In genomic region chr2:149767516-149767974, GRCh38 we compare ENCODE assay signal across 13 cellular contexts.
DNase-seq lines count a peak whose midpoint lies in the region; ATAC-seq and TF ChIP-seq lines count a peak whose summit lies in the region.
"Had no signal": no experiment of that assay in that cellular context is flagged by ENCODE, and none has a peak within 500 bp of the region (broad histone marks: within the 10 kb centered on the region; RNA-seq: fewer than 3 reads in every experiment).

No MANE protein-coding gene starts in this region.

- H3K4me3 Mint-ChIP-seq in mesothelial cell of epicardium = no peak overlapping the region
- H3K4me3 Mint-ChIP-seq: natural killer cell treated with Interleukin-12 subunit alpha and Interleukin-12 subunit beta and Interleukin-15 and Interleukin-18, amount 100 ng/mL, for 72 hours had no signal

- H3K36me3 ChIP-seq in A673 (ENCODE audit: insufficient read depth, low read length, poor library complexity, severe bottlenecking) (no peaks in the 10 kb centered on the region), WERI-Rb-1 (no peaks in the 10 kb centered on the region)
- H3K36me3 ChIP-seq: BE2C had no signal

- no peak for ATAC-seq in GM21737 (IDR thresholded peaks at IDR 0.05; ENCODE audit: unreplicated experiment)
- ATAC-seq: natural killer cell treated with Interleukin-12 subunit alpha and Interleukin-12 subunit beta and Interleukin-15 and Interleukin-18, amount 100 ng/mL, for 72 hours had no signal

- peaks cover 17% of the 10 kb centered on the region for H3K4me1 ChIP-seq in A673 (ENCODE audit: insufficient read depth, low read length, poor library complexity, severe bottlenecking)
- H3K4me1 ChIP-seq: BE2C had no signal

- no TSS peak for BruUV-seq in A673 (replicated peaks; lab: Mats Ljungman, UMichigan)

- H3K4me3 ChIP-seq in A673 (ENCODE audit: low read depth, low read length, poor library complexity, severe bottlenecking) (peak overlapping the region; percentile 9), cardiac fibroblast (replicated peaks in 1 of 2; ENCODE audit: low read depth in 2 of 2, low read length in 2 of 2) (no peak overlapping the region), WERI-Rb-1 (ENCODE audit: low read depth, low read length) (no peak overlapping the region)

- no peaks in the 10 kb centered on the region for H3K9me3 Mint-ChIP-seq in mesothelial cell of epicardium
- H3K9me3 Mint-ChIP-seq: brain; natural killer cell treated with Interleukin-12 subunit alpha and Interleukin-12 subunit beta and Interleukin-15 and Interleukin-18, amount 100 ng/mL, for 72 hours had no signal

- POLR2A ChIA-PET in A673 (lab: Charles Lee; ENCODE audit: low non-redundant PET) = no interaction called here

- H3K27ac Mint-ChIP-seq in mesothelial cell of epicardium = peak overlapping the region; percentile 94
- H3K27ac Mint-ChIP-seq: natural killer cell treated with Interleukin-12 subunit alpha and Interleukin-12 subunit beta and Interleukin-15 and Interleukin-18, amount 100 ng/mL, for 72 hours had no signal

- intact Hi-C loops in A673 (cut with micrococcal nuclease; ENCODE audit: unreplicated experiment) = no loop called here

- H3K27me3 Mint-ChIP-seq in mesothelial cell of epicardium (ENCODE audit: low read depth) = no peaks in the 10 kb centered on the region
- H3K27me3 Mint-ChIP-seq: brain; natural killer cell treated with Interleukin-12 subunit alpha and Interleukin-12 subunit beta and Interleukin-15 and Interleukin-18, amount 100 ng/mL, for 72 hours had no signal

- CTCF ChIA-PET in A673 (lab: Charles Lee) = no interaction called here

- H3K9me3 ChIP-seq in A673 (ENCODE audit: low read depth, low read length, poor library complexity, severe bottlenecking) = no peaks in the 10 kb centered on the region
- no peaks in the 10 kb centered on the region for H3K9me3 ChIP-seq in WERI-Rb-1 (ENCODE audit: severe bottlenecking)
- H3K9me3 ChIP-seq: BE2C had no signal

- no peak for TF ChIP-seq CTCF in A673 (conservative IDR thresholded peaks at IDR 0.05; ENCODE audit: low read depth, low read length)
- no peak for TF ChIP-seq CTCF in cardiac fibroblast (IDR thresholded peaks at IDR 0.05; ENCODE audit: low read depth, low read length)
- TF ChIP-seq CTCF in mesothelial cell of epicardium (IDR thresholded peaks at IDR 0.05; ENCODE audit: unreplicated experiment) = no peak
- no peak for TF ChIP-seq CTCF in WERI-Rb-1 (IDR thresholded peaks at IDR 0.05; ENCODE audit: low read depth, low read length)
- no peak for TF ChIP-seq CTCF in GM20000 (IDR thresholded peaks at IDR 0.05; ENCODE audit: extremely low read depth, missing control alignments)

- H3K27ac ChIP-seq in A673 (ENCODE audit: low read depth, low read length, poor library complexity, severe bottlenecking) (no peak overlapping the region), WERI-Rb-1 (no peak overlapping the region)

- H3K4me1 Mint-ChIP-seq in mesothelial cell of epicardium = peaks cover 57% of the 10 kb centered on the region

- H3K27me3 ChIP-seq in A673 (replicated peaks; ENCODE audit: insufficient read depth, low read depth, low read length, poor library complexity) = no peaks in the 10 kb centered on the region
- H3K27me3 ChIP-seq in WERI-Rb-1 (ENCODE audit: insufficient read depth, low read depth, severe bottlenecking) = no peaks in the 10 kb centered on the region
- H3K27me3 ChIP-seq: BE2C had no signal

- DNase-seq in A673 (ENCODE audit: low spot score) (peak; percentile 65), LHCN-M2 (ENCODE audit: low read depth) (peak; percentile 59), cardiac fibroblast (ENCODE audit: low read depth in 2 of 2) (peak; percentile 53 to 77), mesothelial cell of epicardium (ENCODE audit: low spot score in 2 of 2, unreplicated experiment in 2 of 2) (no peak), WERI-Rb-1 (no peak), DMS53 (lab: John Stamatoyannopoulos, UW) (no peak), GM20000 (ENCODE audit: low spot score) (no peak)
- DNase-seq: activated CD8-positive, alpha-beta memory T cell treated with anti-CD3 and anti-CD28 coated beads, Interleukin-2, amount 50 U/mL, for 4 hours; BE2C; head of caudate nucleus had no signal

- H3K36me3 Mint-ChIP-seq in mesothelial cell of epicardium = no peaks in the 10 kb centered on the region
- H3K36me3 Mint-ChIP-seq: brain; natural killer cell treated with Interleukin-12 subunit alpha and Interleukin-12 subunit beta and Interleukin-15 and Interleukin-18, amount 100 ng/mL, for 72 hours had no signal

Comparison
In these comparisons a context has a peak if more than half of its experiments do, and no peak if none do; other contexts are left out.
1. DNase-seq: peak in A673 (single experiment), LHCN-M2 (single experiment) and cardiac fibroblast (2 of 2); none in mesothelial cell of epicardium (0 of 2), WERI-Rb-1 (single experiment), DMS53 (single experiment) and GM20000 (single experiment).